In genomic region chr9:135032041-135032835, GRCh38 we compare ENCODE assay signal across 24 cellular contexts. TPM values are rescaled to one million over a fixed set of nuclear protein-coding genes. Genes with fewer than 3 reads are reported as not detected.
"Had no signal": no experiment of that assay in that cellular context is flagged by ENCODE, and none has a peak within 500 bp of the region (broad histone marks: within the 10 kb centered on the region; RNA-seq: fewer than 3 reads in every experiment).

No MANE protein-coding gene starts in this region.

- H3K27me3 Mint-ChIP-seq: activated CD4-positive, alpha-beta memory T cell treated with anti-CD3 and anti-CD28 coated beads, Interleukin-2, amount 10 ng/mL, durations not matched to agents 7 days and 5 days; activated CD4-positive, alpha-beta T cell treated with anti-CD3 and anti-CD28 coated beads, Interleukin-2, amount 10 ng/mL, durations not matched to agents 24 days and 14 days had no signal

- ATAC-seq: activated T-cell treated with anti-CD3 and anti-CD28 coated beads, Interleukin-2, amount 50 U/mL, for 4 hours; activated T-helper 17 cell treated with anti-CD3 and anti-CD28 coated beads, Interleukin-2, amount 50 U/mL, for 72 hours; gastroesophageal sphincter; heart left ventricle; left lobe of liver; lower lobe of right lung; stimulated activated naive CD8-positive, alpha-beta T cell treated with anti-CD3 and anti-CD28 coated beads, Interleukin-15, Interleukin-2, amounts not matched to agents 100 U/mL and 50 U/mL, for 24 hours had no signal

- H3K36me3 Mint-ChIP-seq: activated naive CD8-positive, alpha-beta T cell had no signal

- H3K4me3 Mint-ChIP-seq: activated CD4-positive, alpha-beta memory T cell treated with anti-CD3 and anti-CD28 coated beads, Interleukin-2, amount 10 ng/mL, durations not matched to agents 7 days and 5 days; activated CD4-positive, alpha-beta T cell treated with anti-CD3 and anti-CD28 coated beads, Interleukin-2, amount 10 ng/mL, durations not matched to agents 24 days and 14 days; activated naive CD8-positive, alpha-beta T cell; activated T-cell treated with anti-CD3 and anti-CD28 coated beads, Interleukin-2, amount 50 U/mL, for 4 hours; activated T-helper 17 cell treated with anti-CD3 and anti-CD28 coated beads, Interleukin-2, amount 50 U/mL, for 72 hours; nephron had no signal

- H3K27ac Mint-ChIP-seq: activated CD4-positive, alpha-beta memory T cell treated with anti-CD3 and anti-CD28 coated beads, Interleukin-2, amount 10 ng/mL, durations not matched to agents 7 days and 5 days; activated CD4-positive, alpha-beta T cell treated with anti-CD3 and anti-CD28 coated beads, Interleukin-2, amount 10 ng/mL, durations not matched to agents 24 days and 14 days; activated naive CD8-positive, alpha-beta T cell; activated T-helper 17 cell treated with anti-CD3 and anti-CD28 coated beads, Interleukin-2, amount 50 U/mL, for 72 hours; nephron had no signal

- H3K9me3 Mint-ChIP-seq: activated CD4-positive, alpha-beta memory T cell treated with anti-CD3 and anti-CD28 coated beads, Interleukin-2, amount 10 ng/mL, durations not matched to agents 7 days and 5 days; activated CD4-positive, alpha-beta T cell treated with anti-CD3 and anti-CD28 coated beads, Interleukin-2, amount 10 ng/mL, durations not matched to agents 24 days and 14 days; activated T-cell treated with anti-CD3 and anti-CD28 coated beads, Interleukin-2, amount 50 U/mL, for 4 hours; activated T-helper 17 cell treated with anti-CD3 and anti-CD28 coated beads, Interleukin-2, amount 50 U/mL, for 72 hours; nephron had no signal

- DNase-seq: activated CD4-positive, alpha-beta memory T cell treated with anti-CD3 and anti-CD28 coated beads, Interleukin-2, amount 10 ng/mL, durations not matched to agents 7 days and 5 days; activated CD4-positive, alpha-beta T cell treated with anti-CD3 and anti-CD28 coated beads, Interleukin-2, amount 10 ng/mL, durations not matched to agents 24 days and 14 days; activated CD4-positive, CD25-positive, alpha-beta regulatory T cell treated with anti-CD3 and anti-CD28 coated beads, Interleukin-2, amount 50 U/mL, for 72 hours; activated CD8-positive, alpha-beta memory T cell treated with anti-CD3 and anti-CD28 coated beads, Interleukin-2, amount 50 U/mL, for 48 hours; activated naive CD4-positive, alpha-beta T cell treated with Interleukin-2 at 50 U/mL for 16 hours; activated T-cell treated with anti-CD3 and anti-CD28 coated beads, Interleukin-2, amount 50 U/mL, for 4 hours; anterior cingulate cortex; cerebellar nuclear complex; cortex of kidney; heart left ventricle; kidney glomerular epithelial cell; lower lobe of right lung; mesenchymal stem cell; retina; stimulated activated CD4-positive, alpha-beta T cell treated with anti-CD3 and anti-CD28 coated beads, Interleukin-2, amount 100 ng/mL, for 48 hours; stimulated activated naive CD8-positive, alpha-beta T cell treated with anti-CD3 and anti-CD28 coated beads, Interleukin-15, Interleukin-2, amounts not matched to agents 100 U/mL and 50 U/mL, for 24 hours; T-helper 2 cell; testis; trophoblast cell had no signal

- H3K4me1 Mint-ChIP-seq: activated CD4-positive, alpha-beta memory T cell treated with anti-CD3 and anti-CD28 coated beads, Interleukin-2, amount 10 ng/mL, durations not matched to agents 7 days and 5 days; activated CD4-positive, alpha-beta T cell treated with anti-CD3 and anti-CD28 coated beads, Interleukin-2, amount 10 ng/mL, durations not matched to agents 24 days and 14 days; activated T-helper 17 cell treated with anti-CD3 and anti-CD28 coated beads, Interleukin-2, amount 50 U/mL, for 72 hours; nephron had no signal

RNA-seq across cellular contexts. Expression of gene OLFM1, which starts 55.2 kb away (rescaled TPM):
- total RNA-seq: activated CD4-positive, alpha-beta memory T cell treated with anti-CD3 and anti-CD28 coated beads, Interleukin-2, amount 10 ng/mL, durations not matched to agents 7 days and 5 days had no signal
